ENCODE assay signal across 1 cellular context in the genomic region with DNA sequence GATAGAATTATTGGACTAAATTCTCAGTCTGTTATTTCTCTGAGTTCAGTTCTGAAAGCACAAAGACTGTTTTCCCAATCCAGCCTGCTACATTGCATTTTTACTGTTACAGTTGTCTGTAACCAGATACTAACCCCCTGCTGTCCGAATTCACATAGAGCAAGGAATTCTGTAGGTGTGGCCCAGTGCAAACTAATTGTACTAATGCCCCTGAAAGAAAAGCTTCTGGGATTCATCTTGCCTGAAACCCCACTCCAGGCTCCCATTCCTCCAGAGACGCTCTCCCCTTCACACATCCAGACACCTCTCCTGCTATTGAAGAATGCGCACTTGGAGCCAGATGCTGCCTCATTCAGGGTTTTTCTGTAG.
TF ChIP-seq lines count a peak whose summit lies in the region.

No MANE protein-coding gene starts in this region.

TF ChIP-seq in GM23338, 12 proteins besides CTCF, POLR2A, EP300 and RAD21 (continued from another document):
- TF ChIP-seq NANOG (IDR thresholded peaks at IDR 0.05; ENCODE audit: borderline replicate concordance) (no peak), JUNB (IDR thresholded peaks at IDR 0.05; ENCODE audit: unreplicated experiment) (no peak), STAT1 (IDR thresholded peaks at IDR 0.05; ENCODE audit: unreplicated experiment) (no peak)
- TF ChIP-seq, protein P1, sequence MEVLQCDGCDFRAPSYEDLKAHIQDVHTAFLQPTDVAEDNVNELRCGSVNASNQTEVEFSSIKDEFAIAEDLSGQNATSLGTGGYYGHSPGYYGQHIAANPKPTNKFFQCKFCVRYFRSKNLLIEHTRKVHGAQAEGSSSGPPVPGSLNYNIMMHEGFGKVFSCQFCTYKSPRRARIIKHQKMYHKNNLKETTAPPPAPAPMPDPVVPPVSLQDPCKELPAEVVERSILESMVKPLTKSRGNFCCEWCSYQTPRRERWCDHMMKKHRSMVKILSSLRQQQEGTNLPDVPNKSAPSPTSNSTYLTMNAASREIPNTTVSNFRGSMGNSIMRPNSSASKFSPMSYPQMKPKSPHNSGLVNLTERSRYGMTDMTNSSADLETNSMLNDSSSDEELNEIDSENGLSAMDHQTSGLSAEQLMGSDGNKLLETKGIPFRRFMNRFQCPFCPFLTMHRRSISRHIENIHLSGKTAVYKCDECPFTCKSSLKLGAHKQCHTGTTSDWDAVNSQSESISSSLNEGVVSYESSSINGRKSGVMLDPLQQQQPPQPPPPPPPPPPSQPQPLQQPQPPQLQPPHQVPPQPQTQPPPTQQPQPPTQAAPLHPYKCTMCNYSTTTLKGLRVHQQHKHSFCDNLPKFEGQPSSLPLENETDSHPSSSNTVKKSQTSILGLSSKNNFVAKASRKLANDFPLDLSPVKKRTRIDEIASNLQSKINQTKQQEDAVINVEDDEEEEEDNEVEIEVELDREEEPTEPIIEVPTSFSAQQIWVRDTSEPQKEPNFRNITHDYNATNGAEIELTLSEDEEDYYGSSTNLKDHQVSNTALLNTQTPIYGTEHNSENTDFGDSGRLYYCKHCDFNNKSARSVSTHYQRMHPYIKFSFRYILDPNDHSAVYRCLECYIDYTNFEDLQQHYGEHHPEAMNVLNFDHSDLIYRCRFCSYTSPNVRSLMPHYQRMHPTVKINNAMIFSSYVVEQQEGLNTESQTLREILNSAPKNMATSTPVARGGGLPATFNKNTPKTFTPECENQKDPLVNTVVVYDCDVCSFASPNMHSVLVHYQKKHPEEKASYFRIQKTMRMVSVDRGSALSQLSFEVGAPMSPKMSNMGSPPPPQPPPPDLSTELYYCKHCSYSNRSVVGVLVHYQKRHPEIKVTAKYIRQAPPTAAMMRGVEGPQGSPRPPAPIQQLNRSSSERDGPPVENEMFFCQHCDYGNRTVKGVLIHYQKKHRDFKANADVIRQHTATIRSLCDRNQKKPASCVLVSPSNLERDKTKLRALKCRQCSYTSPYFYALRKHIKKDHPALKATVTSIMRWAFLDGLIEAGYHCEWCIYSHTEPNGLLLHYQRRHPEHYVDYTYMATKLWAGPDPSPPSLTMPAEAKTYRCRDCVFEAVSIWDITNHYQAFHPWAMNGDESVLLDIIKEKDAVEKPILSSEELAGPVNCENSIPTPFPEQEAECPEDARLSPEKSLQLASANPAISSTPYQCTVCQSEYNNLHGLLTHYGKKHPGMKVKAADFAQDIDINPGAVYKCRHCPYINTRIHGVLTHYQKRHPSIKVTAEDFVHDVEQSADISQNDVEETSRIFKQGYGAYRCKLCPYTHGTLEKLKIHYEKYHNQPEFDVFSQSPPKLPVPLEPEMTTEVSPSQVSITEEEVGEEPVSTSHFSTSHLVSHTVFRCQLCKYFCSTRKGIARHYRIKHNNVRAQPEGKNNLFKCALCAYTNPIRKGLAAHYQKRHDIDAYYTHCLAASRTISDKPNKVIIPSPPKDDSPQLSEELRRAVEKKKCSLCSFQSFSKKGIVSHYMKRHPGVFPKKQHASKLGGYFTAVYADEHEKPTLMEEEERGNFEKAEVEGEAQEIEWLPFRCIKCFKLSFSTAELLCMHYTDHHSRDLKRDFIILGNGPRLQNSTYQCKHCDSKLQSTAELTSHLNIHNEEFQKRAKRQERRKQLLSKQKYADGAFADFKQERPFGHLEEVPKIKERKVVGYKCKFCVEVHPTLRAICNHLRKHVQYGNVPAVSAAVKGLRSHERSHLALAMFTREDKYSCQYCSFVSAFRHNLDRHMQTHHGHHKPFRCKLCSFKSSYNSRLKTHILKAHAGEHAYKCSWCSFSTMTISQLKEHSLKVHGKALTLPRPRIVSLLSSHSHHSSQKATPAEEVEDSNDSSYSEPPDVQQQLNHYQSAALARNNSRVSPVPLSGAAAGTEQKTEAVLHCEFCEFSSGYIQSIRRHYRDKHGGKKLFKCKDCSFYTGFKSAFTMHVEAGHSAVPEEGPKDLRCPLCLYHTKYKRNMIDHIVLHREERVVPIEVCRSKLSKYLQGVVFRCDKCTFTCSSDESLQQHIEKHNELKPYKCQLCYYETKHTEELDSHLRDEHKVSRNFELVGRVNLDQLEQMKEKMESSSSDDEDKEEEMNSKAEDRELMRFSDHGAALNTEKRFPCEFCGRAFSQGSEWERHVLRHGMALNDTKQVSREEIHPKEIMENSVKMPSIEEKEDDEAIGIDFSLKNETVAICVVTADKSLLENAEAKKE (CRISPR knock-in tag; IDR thresholded peaks at IDR 0.05), result no peak
TF ChIP-seq in GM23338: peak in this region for 0.
